ENCODE assay signal across 12 cellular contexts in genomic region chr10:124589491-124590006, GRCh38.
DNase-seq lines count a peak whose midpoint lies in the region; ATAC-seq and TF ChIP-seq lines count a peak whose summit lies in the region.
"Had no signal": no experiment of that assay in that cellular context is flagged by ENCODE, and none has a peak within 500 bp of the region (broad histone marks: within the 10 kb centered on the region; RNA-seq: fewer than 3 reads in every experiment).

No MANE protein-coding gene starts in this region.

- TF ChIP-seq RAD21 in SK-N-SH (IDR thresholded peaks at IDR 0.05; ENCODE audit: low read length): no peak

- no peaks in the 10 kb centered on the region for H3K36me3 Mint-ChIP-seq in neural crest cell (ENCODE audit: low read depth)

- in situ Hi-C loops in KBM-7 (cut with MboI; ENCODE audit: low pct_unique_long_range_greater_than_20kb, low sequenced_read_pairs): no loop called here

- H3K4me3 Mint-ChIP-seq in neural crest cell: peak overlapping the region; percentile 38
- H3K4me3 Mint-ChIP-seq: dendritic cell treated with granulocyte-macrophage colony-stimulating factor and Interleukin-4, amounts not matched to agents 40 ng/mL and 50 ng/mL, for 4 days had no signal

- H3K36me3 ChIP-seq in SK-N-SH (replicated peaks in 1 of 2; ENCODE audit: control insufficient read depth in 1 of 2, insufficient read depth in 2 of 2, low read length in 1 of 2) (no peaks in the 10 kb centered on the region), gastroesophageal sphincter (no peaks in the 10 kb centered on the region), upper lobe of right lung (no peaks in the 10 kb centered on the region)

- no peak overlapping the region for H3K27ac ChIP-seq in SK-N-SH (ENCODE audit: low read depth in 2 of 2, low read length in 1 of 2)
- H3K27ac ChIP-seq in gastroesophageal sphincter: peak overlapping the region in 3 of 4 donors; percentile 5 to 64 (median 63)
- H3K27ac ChIP-seq in upper lobe of right lung: no peak overlapping the region
- H3K27ac ChIP-seq: PC-9 had no signal

- TF ChIP-seq EP300 in SK-N-SH (IDR thresholded peaks at IDR 0.05; ENCODE audit: borderline replicate concordance in 1 of 2, low read depth in 1 of 2, low read length in 1 of 2): no peak
- TF ChIP-seq EP300 in gastroesophageal sphincter (IDR thresholded peaks at IDR 0.05): no peak

- no peaks in the 10 kb centered on the region for H3K27me3 Mint-ChIP-seq in neural crest cell (ENCODE audit: low read depth)

- H3K27me3 ChIP-seq in SK-N-SH (ENCODE audit: insufficient read depth): no peaks in the 10 kb centered on the region
- no peaks in the 10 kb centered on the region for H3K27me3 ChIP-seq in gastroesophageal sphincter
- no peaks in the 10 kb centered on the region for H3K27me3 ChIP-seq in upper lobe of right lung

- H3K9me2 ChIP-seq in SK-N-SH: no peaks in the 10 kb centered on the region

- DNase-seq in SK-N-SH (no peak), neural crest cell (ENCODE audit: low read depth, low spot score) (no peak), upper lobe of right lung (no peak), KBM-7 (no peak), HK-2 (ENCODE audit: unreplicated experiment) (no peak)
- DNase-seq: activated T-cell treated with anti-CD3 and anti-CD28 coated beads, Interleukin-2, amount 50 U/mL, for 1 hour; NCI-H1694 treated with DMSO at 0.1 percent for 48 hours had no signal

- H3K9me3 Mint-ChIP-seq in neural crest cell: peaks cover 2% of the 10 kb centered on the region
- H3K9me3 Mint-ChIP-seq: dendritic cell treated with granulocyte-macrophage colony-stimulating factor and Interleukin-4, amounts not matched to agents 40 ng/mL and 50 ng/mL, for 4 days had no signal

- no peak overlapping the region for H3K9ac ChIP-seq in SK-N-SH

- H3K4me1 ChIP-seq in SK-N-SH (ENCODE audit: control insufficient read depth in 1 of 2, insufficient read depth in 2 of 2, low read depth in 1 of 2, low read length in 1 of 2) (peaks cover 0 to 8% of the 10 kb centered on the region in 2 experiments; a peak in 1 of 4 replicates), gastroesophageal sphincter (peaks cover 0 to 26% (median 14%) of the 10 kb centered on the region in 3 donors), upper lobe of right lung (peaks cover 7% of the 10 kb centered on the region)

- peaks cover 28% of the 10 kb centered on the region for H3K4me1 Mint-ChIP-seq in neural crest cell

- intact Hi-C loops in upper lobe of right lung (cut with DNase I): no loop called here

- TF ChIP-seq CTCF in SK-N-SH (IDR thresholded peaks at IDR 0.05): no peak
- TF ChIP-seq CTCF in gastroesophageal sphincter (IDR thresholded peaks at IDR 0.05): no peak
- TF ChIP-seq CTCF in neural crest cell (conservative IDR thresholded peaks at IDR 0.05): no peak
- TF ChIP-seq CTCF in upper lobe of right lung (IDR thresholded peaks at IDR 0.05): no peak

- ATAC-seq in SK-N-SH treated with all-trans-retinoic acid at 6 μM for 48 hours (peak; percentile 12; the same call in 2 of the 3 replicates), gastroesophageal sphincter (no peak), upper lobe of right lung (peak; percentile 4), HG02623 (IDR thresholded peaks at IDR 0.05; ENCODE audit: unreplicated experiment) (no peak)

- no peak overlapping the region for H3K4me2 ChIP-seq in SK-N-SH
- H3K4me2 ChIP-seq: PC-9 had no signal

- no peak overlapping the region for H3K4me3 ChIP-seq in SK-N-SH (ENCODE audit: low read depth in 2 of 2, low read length in 1 of 2)
- H3K4me3 ChIP-seq in gastroesophageal sphincter: no peak overlapping the region
- no peak overlapping the region for H3K4me3 ChIP-seq in upper lobe of right lung
- H3K4me3 ChIP-seq: PC-9 had no signal

- POLR2A ChIA-PET in SK-N-SH (lab: Yijun Ruan, JAX): no interaction called here

- CTCF ChIA-PET in SK-N-SH (lab: Yijun Ruan, JAX): interaction anchor here (1.6 to 2.0 kb wide), 2 partner anchors 24 to 152 kb away, joined by 3 to 6 read pairs; no protein-coding TSS in a partner anchor

- no peak overlapping the region for H2AFZ ChIP-seq in SK-N-SH (ENCODE audit: low read depth)
- H2AFZ ChIP-seq: PC-9 had no signal

- H3K27ac Mint-ChIP-seq in neural crest cell (ENCODE audit: unreplicated experiment): no peak overlapping the region
- H3K27ac Mint-ChIP-seq: dendritic cell treated with granulocyte-macrophage colony-stimulating factor and Interleukin-4, amounts not matched to agents 40 ng/mL and 50 ng/mL, for 4 days had no signal

- 87% methylated on average over 21 of the region's 22 CpGs for whole genome bisulfite sequencing in SK-N-SH (ENCODE audit: low lambda C conversion rate)
- 81 to 93% methylated on average over 3 to 14 of the region's 22 CpGs for WGBS in gastroesophageal sphincter (ENCODE audit: low coverage in 1 of 2), 2 donors

- H3F3A ChIP-seq in SK-N-SH (replicated peaks; ENCODE audit: insufficient read depth): no peaks in the 10 kb centered on the region

- no peak for TF ChIP-seq POLR2A in gastroesophageal sphincter (IDR thresholded peaks at IDR 0.05)

- no peaks in the 10 kb centered on the region for H3K79me2 ChIP-seq in SK-N-SH (ENCODE audit: insufficient read depth)

- H4K20me1 ChIP-seq in SK-N-SH (ENCODE audit: insufficient read depth): no peaks in the 10 kb centered on the region

- H3K9me3 ChIP-seq in SK-N-SH: no peaks in the 10 kb centered on the region
- H3K9me3 ChIP-seq in gastroesophageal sphincter: peaks cover 0 to 8% (median 0%) of the 10 kb centered on the region in 3 donors
- no peaks in the 10 kb centered on the region for H3K9me3 ChIP-seq in upper lobe of right lung

TF ChIP-seq in SK-N-SH treated with all-trans-retinoic acid at 6 μM for 48 hours, 23 proteins besides CTCF, POLR2A, EP300 and RAD21 (continues in another document):
- TF ChIP-seq OSR1 (CRISPR knock-in tag; IDR thresholded peaks at IDR 0.05) (no peak), ZFP3 (CRISPR knock-in tag; IDR thresholded peaks at IDR 0.05) (no peak), ZFP30 (CRISPR knock-in tag; IDR thresholded peaks at IDR 0.05) (no peak), TSHZ2 (CRISPR knock-in tag; IDR thresholded peaks at IDR 0.05) (no peak)

TF ChIP-seq in SK-N-SH, 30 proteins besides CTCF, POLR2A, EP300 and RAD21:
- TF ChIP-seq MXI1 (IDR thresholded peaks at IDR 0.05; ENCODE audit: low read depth, low read length) (no peak), FOXM1 (IDR thresholded peaks at IDR 0.05; ENCODE audit: low read depth) (no peak), USF2 (IDR thresholded peaks at IDR 0.05; ENCODE audit: borderline replicate concordance, low read depth, low read length) (no peak), CHD2 (IDR thresholded peaks at IDR 0.05; ENCODE audit: low read length, partially characterized antibody) (no peak), MAX (IDR thresholded peaks at IDR 0.05; ENCODE audit: low read depth) (no peak), ELF1 (IDR thresholded peaks at IDR 0.05) (no peak), SIN3A (IDR thresholded peaks at IDR 0.05; ENCODE audit: borderline replicate concordance, low read depth, low read length) (no peak), FOSL2 (IDR thresholded peaks at IDR 0.05; ENCODE audit: borderline replicate concordance, low read depth) (no peak), SMC3 (IDR thresholded peaks at IDR 0.05; ENCODE audit: low read depth, low read length) (no peak), FOXJ3 (CRISPR knock-in tag; IDR thresholded peaks at IDR 0.05) (no peak), NRF1 (IDR thresholded peaks at IDR 0.05; ENCODE audit: low read depth, low read length) (no peak), POLR2AphosphoS5 (IDR thresholded peaks at IDR 0.05; ENCODE audit: low read depth, low read length) (no peak), EZH2phosphoT487 (IDR thresholded peaks at IDR 0.05; ENCODE audit: borderline replicate concordance, low read depth) (no peak), RXRA (IDR thresholded peaks at IDR 0.05; ENCODE audit: borderline replicate concordance, low read depth) (no peak), GABPA (IDR thresholded peaks at IDR 0.05; ENCODE audit: low read depth) (no peak)

Comparison
In these comparisons a context has a peak if more than half of its experiments do, and no peak if none do; other contexts are left out.
1. ATAC-seq: peak in SK-N-SH treated with all-trans-retinoic acid at 6 μM for 48 hours (single experiment) and upper lobe of right lung (single experiment); none in gastroesophageal sphincter (single experiment) and HG02623 (single experiment).
2. H3K27ac ChIP-seq: peak in gastroesophageal sphincter (3 of 4); none in SK-N-SH (0 of 2) and upper lobe of right lung (single experiment).